In the genomic region with DNA sequence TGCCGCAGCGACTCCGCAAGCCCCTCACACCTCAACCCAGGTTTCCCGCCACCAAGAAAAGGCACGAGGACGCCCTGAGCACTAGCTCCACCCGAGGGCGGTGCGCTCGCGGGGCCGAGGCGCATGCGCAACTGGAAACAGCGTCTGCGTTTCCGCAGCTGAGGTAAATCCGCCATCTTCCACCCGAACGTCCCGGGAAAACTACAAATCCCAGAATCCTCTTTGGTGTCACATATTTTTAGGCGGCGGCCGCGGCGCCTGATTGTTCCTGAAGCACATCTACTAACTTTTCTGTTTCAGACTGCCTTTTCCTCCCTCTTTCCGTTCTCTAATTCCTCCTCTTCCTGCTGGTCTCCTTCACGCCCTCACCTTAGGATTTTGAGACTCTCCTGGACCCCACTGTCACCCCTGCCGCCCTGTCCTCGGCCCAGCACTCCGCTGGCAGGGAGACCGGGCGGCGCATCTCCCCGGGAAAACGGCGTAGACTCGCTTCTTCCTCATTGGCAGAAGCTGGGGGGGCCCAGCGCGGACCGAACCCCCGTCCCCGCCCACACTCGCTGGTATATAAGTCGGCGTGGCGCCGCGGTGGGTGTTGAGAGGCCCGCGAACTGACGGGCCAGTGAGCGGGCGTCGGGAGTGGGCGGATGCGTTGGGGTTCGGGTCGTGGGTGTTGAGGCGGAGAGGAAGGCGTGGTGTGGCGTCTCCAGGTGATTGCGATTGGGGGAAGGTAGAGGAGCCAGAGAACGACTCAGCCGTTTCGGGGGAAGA, we compare ENCODE assay signal across 8 cellular contexts. TPM values are rescaled to one million over a fixed set of nuclear protein-coding genes. Genes with fewer than 3 reads are reported as not detected.
DNase-seq lines count a peak whose midpoint lies in the region; ATAC-seq and TF ChIP-seq lines count a peak whose summit lies in the region.

A gene with protein sequence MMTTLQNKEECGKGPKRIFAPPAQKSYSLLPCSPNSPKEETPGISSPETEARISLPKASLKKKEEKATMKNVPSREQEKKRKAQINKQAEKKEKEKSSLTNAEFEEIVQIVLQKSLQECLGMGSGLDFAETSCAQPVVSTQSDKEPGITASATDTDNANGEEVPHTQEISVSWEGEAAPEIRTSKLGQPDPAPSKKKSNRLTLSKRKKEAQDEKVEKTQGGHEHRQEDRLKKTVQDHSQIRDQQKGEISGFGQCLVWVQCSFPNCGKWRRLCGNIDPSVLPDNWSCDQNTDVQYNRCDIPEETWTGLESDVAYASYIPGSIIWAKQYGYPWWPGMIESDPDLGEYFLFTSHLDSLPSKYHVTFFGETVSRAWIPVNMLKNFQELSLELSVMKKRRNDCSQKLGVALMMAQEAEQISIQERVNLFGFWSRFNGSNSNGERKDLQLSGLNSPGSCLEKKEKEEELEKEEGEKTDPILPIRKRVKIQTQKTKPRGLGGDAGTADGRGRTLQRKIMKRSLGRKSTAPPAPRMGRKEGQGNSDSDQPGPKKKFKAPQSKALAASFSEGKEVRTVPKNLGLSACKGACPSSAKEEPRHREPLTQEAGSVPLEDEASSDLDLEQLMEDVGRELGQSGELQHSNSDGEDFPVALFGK (minus strand): TSS at position 505 of the 768 bp plus-strand sequence. CDS start 8,054 bp downstream, outside the sequence.

- H3K4me1 Mint-ChIP-seq in activated CD4-positive, alpha-beta T cell treated with anti-CD3 and anti-CD28 coated beads for 36 hours = peaks cover 36% of the 10 kb centered on the region

- peak within 1 kb of the TSS; percentile 81 for H3K4me3 ChIP-seq in choroid plexus epithelial cell (ENCODE audit: low read depth, low read length)
- peak within 1 kb of the TSS; percentile 94 for H3K4me3 ChIP-seq in kidney epithelial cell (ENCODE audit: low read depth, low read length)

- no peaks in the 10 kb centered on the region for H3K27me3 ChIP-seq in kidney epithelial cell (ENCODE audit: control insufficient read depth, insufficient read depth, low read length)

- DNase-seq in AG20443 (ENCODE audit: low spot score) (peak; percentile 95), NCI-H510A (lab: John Stamatoyannopoulos, UW) (peak; percentile 79), choroid plexus epithelial cell (ENCODE audit: low read depth) (peak; percentile 98), kidney epithelial cell (ENCODE audit: low read depth) (peak; percentile 89)
- DNase-seq in activated CD4-positive, alpha-beta T cell treated with anti-CD3 and anti-CD28 coated beads for 36 hours = peak; percentile 98
- DNase-seq in stimulated activated CD4-positive, alpha-beta T cell treated with anti-CD3 and anti-CD28 coated beads, Interleukin-15, amount 100 ng/mL, for 24 hours = peak; percentile 98

- H3K36me3 ChIP-seq in kidney epithelial cell (ENCODE audit: control insufficient read depth, insufficient read depth, low read length) = peaks cover 2% of the 10 kb centered on the region

- peak within 1 kb of the TSS; percentile 100 for H3K27ac Mint-ChIP-seq in activated CD4-positive, alpha-beta T cell treated with anti-CD3 and anti-CD28 coated beads for 36 hours

- TF ChIP-seq CTCF in choroid plexus epithelial cell (conservative IDR thresholded peaks at IDR 0.05; ENCODE audit: low read depth, low read length) (peak; percentile 6), kidney epithelial cell (IDR thresholded peaks at IDR 0.05; ENCODE audit: insufficient read depth, low read length, poor library complexity, severe bottlenecking) (no peak)

- intact Hi-C loops in activated CD4-positive, alpha-beta T cell treated with anti-CD3 and anti-CD28 coated beads for 36 hours (cut with DNase I, micrococcal nuclease) = loop anchor here (1.0 to 2.0 kb wide), 21 partner anchors 8 to 1020 kb away; a partner anchor contains a TSS

- H3K9me3 Mint-ChIP-seq in activated CD4-positive, alpha-beta T cell treated with anti-CD3 and anti-CD28 coated beads for 36 hours (ENCODE audit: low read depth) = peaks cover 5% of the 10 kb centered on the region

- H3K4me3 Mint-ChIP-seq in activated CD4-positive, alpha-beta T cell treated with anti-CD3 and anti-CD28 coated beads for 36 hours = peak within 1 kb of the TSS; percentile 88

- H3K27me3 Mint-ChIP-seq in activated CD4-positive, alpha-beta T cell treated with anti-CD3 and anti-CD28 coated beads for 36 hours = no peaks in the 10 kb centered on the region

- ATAC-seq in HG03432 (IDR thresholded peaks at IDR 0.05; ENCODE audit: unreplicated experiment) = peak; percentile 42
- peak; percentile 60 for ATAC-seq in activated CD4-positive, alpha-beta T cell treated with anti-CD3 and anti-CD28 coated beads for 36 hours

- H3K36me3 Mint-ChIP-seq in activated CD4-positive, alpha-beta T cell treated with anti-CD3 and anti-CD28 coated beads for 36 hours (ENCODE audit: low read depth) = peaks cover 33% of the 10 kb centered on the region

- POLR2A ChIA-PET in activated CD4-positive, alpha-beta T cell treated with anti-CD3 and anti-CD28 coated beads for 36 hours (lab: Charles Lee) = interaction anchor here (0.6 to 2.2 kb wide), 27 partner anchors 8 to 924 kb away, joined by 3 to 22 read pairs (median 4); a partner anchor contains a TSS

- peak; percentile 100 for TF ChIP-seq POLR2A in GM19193 (IDR thresholded peaks at IDR 0.05; ENCODE audit: extremely low read depth, insufficient read depth, insufficient read length)

- CTCF ChIA-PET in activated CD4-positive, alpha-beta T cell treated with anti-CD3 and anti-CD28 coated beads for 36 hours (lab: Charles Lee) = interaction anchor here (0.6 to 1.0 kb wide), 3 partner anchors 88 to 325 kb away, joined by 3 to 4 read pairs (median 3); no protein-coding TSS in a partner anchor

RNA-seq across cellular contexts. Expression of the gene that starts here (rescaled TPM):
- 1 to 10 TPM; 3.0 to 3.4 TPM for total RNA-seq in activated CD4-positive, alpha-beta T cell treated with anti-CD3 and anti-CD28 coated beads for 36 hours
- total RNA-seq in kidney epithelial cell = 0.88 and 1.8 TPM in 2 replicates

Comparison
In these comparisons a context has a peak if more than half of its experiments do, and no peak if none do; other contexts are left out.
1. Peak in every context shown above with its lines: DNase-seq, ATAC-seq and H3K4me3 ChIP-seq.